In genomic region chr7:83677180-83677866, GRCh38 we compare ENCODE assay signal across 8 cellular contexts. TPM values are rescaled to one million over a fixed set of nuclear protein-coding genes. Genes with fewer than 3 reads are reported as not detected.
DNase-seq lines count a peak whose midpoint lies in the region; ATAC-seq, FAIRE-seq and TF ChIP-seq lines count a peak whose summit lies in the region.

No MANE protein-coding gene starts in this region.

- peaks cover 1% of the 10 kb centered on the region for H3K27me3 Mint-ChIP-seq in astrocyte (ENCODE audit: low read depth, unreplicated experiment)

- H2BK15ac ChIP-seq in mesenchymal stem cell (ENCODE audit: low read depth, poor library complexity, severe bottlenecking), result no peak overlapping the region

- no peak overlapping the region for H2BK120ac ChIP-seq in mesenchymal stem cell (ENCODE audit: low read depth, low read length)

- no peak for TF ChIP-seq POLR2A in Peyer's patch (IDR thresholded peaks at IDR 0.05)

- no peak overlapping the region for H2BK12ac ChIP-seq in mesenchymal stem cell (ENCODE audit: low read length in 2 of 2)

- no peaks in the 10 kb centered on the region for H3K36me3 Mint-ChIP-seq in astrocyte (ENCODE audit: low read depth, unreplicated experiment)

- H3K18ac ChIP-seq in mesenchymal stem cell (ENCODE audit: low read depth in 1 of 2, low read length in 2 of 2), result no peak overlapping the region

- peak; percentile 58 for FAIRE-seq in astrocyte (lab: Jason Lieb, UNC)

- H3K4me2 ChIP-seq in astrocyte (ENCODE audit: low read length) (peak overlapping the region; percentile 57), mesenchymal stem cell (ENCODE audit: low read length, poor library complexity, severe bottlenecking) (no peak overlapping the region)

- H3K9ac ChIP-seq in astrocyte (ENCODE audit: low read length) (no peak overlapping the region), mesenchymal stem cell (ENCODE audit: low read length) (no peak overlapping the region)

- H2AK5ac ChIP-seq in mesenchymal stem cell (ENCODE audit: low read length, severe bottlenecking), result no peak overlapping the region

- DNase-seq in DMS 273 (lab: John Stamatoyannopoulos, UW; ENCODE audit: unreplicated experiment) (peak; percentile 58), Kasumi-1 (lab: John Stamatoyannopoulos, UW) (peak; percentile 4 to 12), astrocyte (ENCODE audit: low read depth) (peak; percentile 94), mesenchymal stem cell (peak; percentile 99), Peyer's patch (no peak)
- no peak for DNase-seq in NK-92 treated with Interleukin-12 subunit alpha and Interleukin-12 subunit beta, amount 100 ng/mL, for 24 hours (lab: John Stamatoyannopoulos, UW)

- no peaks in the 10 kb centered on the region for H3K79me2 ChIP-seq in astrocyte (ENCODE audit: insufficient read depth, low read length)

- H3K4me3 ChIP-seq in astrocyte (ENCODE audit: insufficient read depth, low read depth, low read length) (no peak overlapping the region), mesenchymal stem cell (ENCODE audit: insufficient read depth in 1 of 2, low read depth in 1 of 2, low read length in 2 of 2) (peak overlapping the region in 1 of 2 experiments; percentile 17), Peyer's patch (no peak overlapping the region)

- H3K36me3 ChIP-seq in astrocyte (ENCODE audit: insufficient read depth, low read length) (no peaks in the 10 kb centered on the region), mesenchymal stem cell (ENCODE audit: control insufficient read depth in 1 of 2, insufficient read depth in 2 of 2, low read depth in 1 of 2, low read length in 2 of 2) (no peaks in the 10 kb centered on the region), Peyer's patch (no peaks in the 10 kb centered on the region)

- no peak overlapping the region for H3K4ac ChIP-seq in mesenchymal stem cell (ENCODE audit: low read depth in 1 of 2, low read length in 2 of 2)

- H2AFZ ChIP-seq in astrocyte (ENCODE audit: low read depth, low read length) (no peak overlapping the region), mesenchymal stem cell (ENCODE audit: low read depth, low read length) (no peak overlapping the region)

- H4K20me1 ChIP-seq in astrocyte (ENCODE audit: insufficient read depth, low read length), result no peaks in the 10 kb centered on the region

- TF ChIP-seq CTCF in astrocyte (IDR thresholded peaks at IDR 0.05; ENCODE audit: insufficient read depth, low read depth, low read length) (no peak), Peyer's patch (IDR thresholded peaks at IDR 0.05) (no peak)

- no peak overlapping the region for H4K91ac ChIP-seq in mesenchymal stem cell (ENCODE audit: low read length)

- H3K4me1 Mint-ChIP-seq in astrocyte (ENCODE audit: low read depth, unreplicated experiment), result peaks cover 5% of the 10 kb centered on the region

- no peak overlapping the region for H3K27ac Mint-ChIP-seq in astrocyte (ENCODE audit: unreplicated experiment)

- H3K4me1 ChIP-seq in astrocyte (ENCODE audit: insufficient read depth, low read length) (peaks cover 10% of the 10 kb centered on the region), mesenchymal stem cell (ENCODE audit: control insufficient read depth, insufficient read depth, low read depth, low read length) (no peaks in the 10 kb centered on the region), Peyer's patch (no peaks in the 10 kb centered on the region)

- no peak overlapping the region for H3K14ac ChIP-seq in mesenchymal stem cell (ENCODE audit: low read length in 2 of 2)

- no peak overlapping the region for H4K8ac ChIP-seq in mesenchymal stem cell (ENCODE audit: low read length)

- no peaks in the 10 kb centered on the region for H3K79me1 ChIP-seq in mesenchymal stem cell (replicated peaks; ENCODE audit: low read length, poor library complexity, severe bottlenecking)

- 2% methylated on average over 4 of the region's 4 CpGs for WGBS in mesenchymal stem cell

- no peak overlapping the region for H3K23ac ChIP-seq in mesenchymal stem cell (ENCODE audit: low read length in 2 of 2)

- H3K27me3 ChIP-seq in astrocyte (ENCODE audit: insufficient read depth, low read length), result no peaks in the 10 kb centered on the region
- H3K27me3 ChIP-seq in mesenchymal stem cell (ENCODE audit: control insufficient read depth in 1 of 2, insufficient read depth in 1 of 2, low read length in 2 of 2), result no peaks in the 10 kb centered on the region
- H3K27me3 ChIP-seq in Peyer's patch, result no peaks in the 10 kb centered on the region

- H3K9me3 Mint-ChIP-seq in astrocyte (ENCODE audit: unreplicated experiment), result no peaks in the 10 kb centered on the region

- H3K27ac ChIP-seq in astrocyte (ENCODE audit: low read depth, low read length) (peak overlapping the region; percentile 21), mesenchymal stem cell (ENCODE audit: low read length, poor library complexity, severe bottlenecking) (no peak overlapping the region), Peyer's patch (no peak overlapping the region)

- no peaks in the 10 kb centered on the region for H3K9me3 ChIP-seq in astrocyte (ENCODE audit: insufficient read depth, low read depth, low read length)
- H3K9me3 ChIP-seq in mesenchymal stem cell (ENCODE audit: control insufficient read depth, low read length), result no peaks in the 10 kb centered on the region
- H3K9me3 ChIP-seq in Peyer's patch, result no peaks in the 10 kb centered on the region

- ATAC-seq in HG02970 (IDR thresholded peaks at IDR 0.05; ENCODE audit: low FRiP score, unreplicated experiment) (no peak), GM18873 (IDR thresholded peaks at IDR 0.05; ENCODE audit: low FRiP score, unreplicated experiment) (no peak)

- no peak overlapping the region for H3K4me3 Mint-ChIP-seq in astrocyte (ENCODE audit: unreplicated experiment)

- H2BK5ac ChIP-seq in mesenchymal stem cell (ENCODE audit: low read depth, low read length, poor library complexity, severe bottlenecking), result no peak overlapping the region

RNA-seq across cellular contexts. Expression of gene SEMA3E, which starts 28.4 kb away (rescaled TPM):
- total RNA-seq in astrocyte (3.7 and 4.6 TPM in 2 replicates), Peyer's patch (1 to 10 TPM in 3 of 4 donors, under 1 TPM in 1; 0.83 to 2.2 (median 1.9) TPM)
- 4.3 TPM for polyA plus RNA-seq in mesenchymal stem cell (2013, experiment 1 of 2)
- polyA plus RNA-seq in mesenchymal stem cell (2013, experiment 2 of 2), result 4.6 TPM

Comparison
In these comparisons a context has a peak if more than half of its experiments do, and no peak if none do; other contexts are left out.
1. DNase-seq: peak in DMS 273 (single experiment), Kasumi-1 (2 of 2), astrocyte (single experiment) and mesenchymal stem cell (single experiment); none in Peyer's patch (0 of 3) and NK-92 treated with Interleukin-12 subunit alpha and Interleukin-12 subunit beta, amount 100 ng/mL, for 24 hours (single experiment).